In genomic region chr1:98422821-98423220, GRCh38 we compare ENCODE assay signal across 16 cellular contexts.
"Had no signal": no experiment of that assay in that cellular context is flagged by ENCODE, and none has a peak within 500 bp of the region (broad histone marks: within the 10 kb centered on the region; RNA-seq: fewer than 3 reads in every experiment).

No MANE protein-coding gene starts in this region.

- ATAC-seq: left ventricle myocardium superior; natural killer cell treated with Interleukin-12 subunit alpha and Interleukin-12 subunit beta and Interleukin-15 and Interleukin-18, amount 100 ng/mL, for 72 hours; stimulated activated naive B cell treated with anti-CD40 and anti-IgM and Interleukin-4, amounts not matched to agents 10 μg/mL and 1 μg/mL and 100 μg/mL, for 72 hours had no signal

- DNase-seq: activated naive CD4-positive, alpha-beta T cell; activated naive CD8-positive, alpha-beta T cell treated with anti-CD3 and anti-CD28 coated beads, Interleukin-2, amount 10 ng/mL, durations not matched to agents 7 days and 5 days; activated T-cell treated with anti-CD3 and anti-CD28 coated beads for 4 hours; endodermal cell; erythroblast; hippocampal formation; kidney glomerular epithelial cell; left ventricle myocardium superior; stimulated activated CD4-positive, alpha-beta T cell treated with anti-CD3 and anti-CD28 coated beads, Interleukin-15, amount 100 ng/mL, for 24 hours; stimulated activated CD4-positive, alpha-beta T cell treated with anti-CD3 and anti-CD28 coated beads, Interleukin-4, amount 100 ng/mL, for 1 hour; stimulated activated naive B cell treated with anti-CD40 and anti-IgM and Interleukin-4, amounts not matched to agents 10 μg/mL and 1 μg/mL and 100 μg/mL, for 72 hours; tibial artery had no signal

- H3K4me3 ChIP-seq: right atrium auricular region, skin epidermis, tibial artery, vagina had no signal

- H3K4me1 ChIP-seq: right atrium auricular region, tibial artery, vagina had no signal

- H3K36me3 ChIP-seq: right atrium auricular region, tibial artery, vagina had no signal

- H3K27me3 ChIP-seq: right atrium auricular region, tibial artery, vagina had no signal

- H3K9me3 ChIP-seq: right atrium auricular region, tibial artery, vagina had no signal

- H3K27ac ChIP-seq: right atrium auricular region, skin epidermis, tibial artery, vagina had no signal
